In the genomic region with DNA sequence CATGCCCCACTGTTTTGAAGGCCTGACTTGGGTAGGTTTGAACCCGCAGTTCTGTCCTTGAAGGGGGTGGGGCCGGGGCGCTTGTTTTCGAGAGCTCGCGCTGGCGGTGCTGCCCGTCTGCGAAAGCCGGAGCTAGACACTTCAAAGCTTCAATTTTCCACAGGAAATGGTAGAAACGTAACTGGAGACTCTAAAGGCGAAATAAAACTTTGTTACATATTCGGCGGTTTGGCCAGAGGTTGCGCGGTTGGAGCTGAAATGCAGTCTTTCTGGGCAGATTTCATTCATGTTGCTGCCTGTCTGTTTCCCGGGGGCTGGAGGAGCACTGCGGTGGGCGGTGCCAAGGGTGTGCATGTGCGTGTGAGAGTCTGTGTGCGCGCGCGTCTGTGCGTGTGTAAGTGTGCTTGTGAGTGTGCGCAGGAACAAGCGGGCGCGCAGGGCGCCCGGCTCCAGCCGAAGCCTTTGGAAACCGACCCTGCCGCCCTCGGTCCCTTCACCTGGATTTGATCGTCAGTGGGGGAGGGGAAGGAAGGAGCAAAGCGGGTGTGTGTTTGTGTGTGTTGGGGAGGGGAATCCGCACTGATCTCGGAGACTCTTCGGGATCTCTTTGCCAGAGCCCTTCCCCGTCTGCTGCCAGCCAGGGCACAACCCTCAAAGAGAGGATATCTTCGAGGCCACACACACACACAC, we compare ENCODE assay signal across 8 cellular contexts.
DNase-seq lines count a peak whose midpoint lies in the region; ATAC-seq and TF ChIP-seq lines count a peak whose summit lies in the region.
"Had no signal": no experiment of that assay in that cellular context is flagged by ENCODE, and none has a peak within 500 bp of the region (broad histone marks: within the 10 kb centered on the region; RNA-seq: fewer than 3 reads in every experiment).

No MANE protein-coding gene starts in this region.

- 0% methylated on average over 24 to 29 of the region's 42 CpGs for WGBS in mesodermal cell (ENCODE audit: insufficient coverage in 2 of 2), 2 experiments

- DNase-seq in MG63 (peak; percentile 37), coronary artery (ENCODE audit: low spot score) (no peak)
- DNase-seq in activated CD4-positive, alpha-beta T cell treated with anti-CD3 and anti-CD28 coated beads for 1 hour, result peak; percentile 63
- peak; percentile 55 to 62 for DNase-seq in stimulated activated CD8-positive, alpha-beta memory T cell treated with anti-CD3 and anti-CD28 coated beads, Interleukin-7, amount 100 ng/mL, for 48 hours (ENCODE audit: extremely low read depth in 1 of 2, low read depth in 1 of 2)

- H3K36me3 ChIP-seq in MG63 (no peaks in the 10 kb centered on the region), mesodermal cell (ENCODE audit: control insufficient read depth, insufficient read depth, low read length) (no peaks in the 10 kb centered on the region)
- H3K36me3 ChIP-seq: SJSA1 had no signal

- H3K4me3 ChIP-seq in MG63 (peak overlapping the region; percentile 53), coronary artery (peak overlapping the region; percentile 63), mesodermal cell (ENCODE audit: extremely low read depth, insufficient read depth, low read length, poor library complexity, severe bottlenecking) (peak overlapping the region; percentile 45)

- no peaks in the 10 kb centered on the region for H3K4me1 ChIP-seq in mesodermal cell (ENCODE audit: control insufficient read depth, insufficient read depth, low read length, poor library complexity, severe bottlenecking)

- no peak for ATAC-seq in HG03097 (IDR thresholded peaks at IDR 0.05; ENCODE audit: low FRiP score, unreplicated experiment)
- ATAC-seq in HG03039 (IDR thresholded peaks at IDR 0.05; ENCODE audit: unreplicated experiment), result no peak

- no peaks in the 10 kb centered on the region for H3K9me3 ChIP-seq in MG63
- no peaks in the 10 kb centered on the region for H3K9me3 ChIP-seq in mesodermal cell (ENCODE audit: control insufficient read depth, low read length)
- H3K9me3 ChIP-seq: SJSA1 had no signal

- no peak for TF ChIP-seq CTCF in coronary artery (IDR thresholded peaks at IDR 0.05)

- peaks cover 19% of the 10 kb centered on the region for H3K27me3 ChIP-seq in MG63

- no peak overlapping the region for H3K27ac ChIP-seq in coronary artery
- H3K27ac ChIP-seq in mesodermal cell (ENCODE audit: low read depth, low read length, severe bottlenecking), result no peak overlapping the region
- H3K27ac ChIP-seq: SJSA1 had no signal
